Comparison of ENCODE assay signal across 1 cellular context in the genomic region with DNA sequence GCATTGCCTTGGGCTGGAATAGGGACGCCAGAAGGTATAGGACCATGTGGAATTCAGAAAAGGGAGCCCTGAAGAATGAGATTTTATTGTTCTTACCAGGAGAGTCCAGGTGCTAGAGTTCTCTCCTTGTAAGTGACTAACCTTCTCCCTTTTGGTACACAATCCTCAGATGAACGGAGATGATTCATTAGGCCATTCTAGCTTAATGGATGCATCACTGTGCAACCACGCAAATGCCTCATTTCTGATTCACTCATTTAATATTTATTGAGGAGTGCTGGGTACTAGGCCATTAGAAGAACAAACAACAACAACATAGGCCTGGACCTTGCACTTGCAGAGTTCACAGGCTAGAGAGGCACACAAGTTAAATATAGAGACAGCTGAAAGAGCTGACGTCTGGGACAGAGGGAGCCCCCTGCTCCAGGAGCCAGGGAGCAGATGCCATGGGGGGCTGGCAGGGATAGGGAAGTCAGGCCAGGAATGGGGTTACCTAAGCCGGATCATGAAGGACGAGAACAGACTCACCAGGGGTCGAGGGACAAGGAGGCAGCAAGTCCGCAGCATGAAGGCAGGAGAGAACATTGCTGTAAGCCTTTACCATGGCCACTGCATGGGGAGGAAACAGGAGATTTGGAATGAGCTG.
TF ChIP-seq lines count a peak whose summit lies in the region.

No MANE protein-coding gene starts in this region.

TF ChIP-seq in IMR-90, 13 proteins besides CTCF, POLR2A, EP300 and RAD21 (continued from another document):
- peak; percentile 60 for TF ChIP-seq CEBPB (IDR thresholded peaks at IDR 0.05; ENCODE audit: low read depth, low read length)
